In genomic region chr15:60557157-60557556, GRCh38 we compare ENCODE assay signal across 1 cellular context.
TF ChIP-seq lines count a peak whose summit lies in the region.

No MANE protein-coding gene starts in this region.

TF ChIP-seq in SK-N-SH, 30 proteins besides CTCF, POLR2A, EP300 and RAD21 (continued from another document):
- TF ChIP-seq ZBTB33 (IDR thresholded peaks at IDR 0.05; ENCODE audit: borderline replicate concordance, low read depth): no peak
- no peak for TF ChIP-seq MEF2A (IDR thresholded peaks at IDR 0.05; ENCODE audit: borderline replicate concordance, low read depth)
- no peak for TF ChIP-seq RXRA (IDR thresholded peaks at IDR 0.05; ENCODE audit: borderline replicate concordance, low read depth)
- TF ChIP-seq FOXM1 (IDR thresholded peaks at IDR 0.05; ENCODE audit: low read depth): no peak
- TF ChIP-seq USF1 (IDR thresholded peaks at IDR 0.05; ENCODE audit: borderline replicate concordance, low read depth): no peak
- TF ChIP-seq FOXJ3 (CRISPR knock-in tag; IDR thresholded peaks at IDR 0.05): no peak
- no peak for TF ChIP-seq JUND (IDR thresholded peaks at IDR 0.05)
